8 cellular contexts compared by ENCODE assay signal in genomic region chr6:17705778-17706579, GRCh38. TPM values are rescaled to one million over a fixed set of nuclear protein-coding genes. Genes with fewer than 3 reads are reported as not detected.
DNase-seq lines count a peak whose midpoint lies in the region; ATAC-seq, FAIRE-seq and TF ChIP-seq lines count a peak whose summit lies in the region.

No MANE protein-coding gene starts in this region.

- H3K4me3 ChIP-seq in lung, result peak overlapping the region; percentile 68

- DNase-seq in A172 (ENCODE audit: low spot score) (peak; percentile 55), GM18507 (ENCODE audit: extremely low spot score, insufficient read length, low read depth) (peak; percentile 70), NCI-H2196 treated with DMSO at 0.1 percent for 48 hours (lab: John Stamatoyannopoulos, UW; ENCODE audit: unreplicated experiment) (peak; percentile 36), dermis blood vessel endothelial cell (peak; percentile 76), lung (ENCODE audit: low spot score) (peak; percentile 48)
- DNase-seq in activated CD4-positive, alpha-beta T cell treated with anti-CD3 and anti-CD28 coated beads for 48 hours, result peak; percentile 93
- peak; percentile 53 for DNase-seq in stimulated activated CD8-positive, alpha-beta memory T cell treated with anti-CD3 and anti-CD28 coated beads, Interleukin-15, amount 100 ng/mL, for 1 hour (ENCODE audit: low read depth)

- H3K4me1 ChIP-seq in lung (ENCODE audit: control insufficient read depth in 2 of 2, insufficient read depth in 2 of 2, low read length in 2 of 2), result peaks cover 4 to 8% of the 10 kb centered on the region in 2 donors

- peak overlapping the region; percentile 96 to 97 for H3K27ac ChIP-seq in lung (ENCODE audit: low read depth in 1 of 2, low read length in 1 of 2)

- no peak for TF ChIP-seq CTCF in lung (IDR thresholded peaks at IDR 0.05; ENCODE audit: control extremely low read depth, extremely low read depth)

- FAIRE-seq in GM18507 (lab: Jason Lieb, UNC), result peak; percentile 92

- H3K27me3 ChIP-seq in lung (ENCODE audit: control insufficient read depth, insufficient read depth), result no peaks in the 10 kb centered on the region

- H3K36me3 ChIP-seq in lung (ENCODE audit: control insufficient read depth in 2 of 2, insufficient read depth in 2 of 2, low read length in 2 of 2), result no peaks in the 10 kb centered on the region

- no peaks in the 10 kb centered on the region for H3K9me3 ChIP-seq in lung (ENCODE audit: control insufficient read depth in 2 of 2, insufficient read depth in 1 of 2, low read length in 1 of 2)

- ATAC-seq in HG02970 (IDR thresholded peaks at IDR 0.05; ENCODE audit: low FRiP score, unreplicated experiment) (peak; percentile 62), lung (ENCODE audit: insufficient read depth, low FRiP score) (peak; percentile 60)

- WGBS in lung, 2 donors, result 0 to 1% methylated on average over 43 to 58 of the region's 58 CpGs

RNA-seq across cellular contexts. Expression of gene NUP153, which starts 0.7 kb away (rescaled TPM):
- 35.6 and 40.4 TPM in 2 replicates for total RNA-seq in A172 (2014; rRNA removed; shearing (Covaris generic))
- total RNA-seq in dermis blood vessel endothelial cell (31.3 and 41.7 TPM in 2 replicates), lung (10 to 100 TPM; 29.1 to 50.2 TPM)
- 10 to 100 TPM in 1 of 2 donors, 1 to 10 TPM in 1; 6.2 to 14.8 TPM for polyA plus RNA-seq in lung

Comparison
In these comparisons a context has a peak if more than half of its experiments do, and no peak if none do; other contexts are left out.
1. Peak in every context shown above with its lines: DNase-seq, ATAC-seq, H3K4me3 ChIP-seq and H3K27ac ChIP-seq.
2. DNase-seq: peak in every context shown above with its lines; median percentile 93 in activated CD4-positive, alpha-beta T cell treated with anti-CD3 and anti-CD28 coated beads for 48 hours; 76 in dermis blood vessel endothelial cell; 70 in GM18507; 55 in A172; 53 in stimulated activated CD8-positive, alpha-beta memory T cell treated with anti-CD3 and anti-CD28 coated beads, Interleukin-15, amount 100 ng/mL, for 1 hour; 48 in lung; 36 in NCI-H2196 treated with DMSO at 0.1 percent for 48 hours.